Comparison of ENCODE assay signal across 29 cellular contexts in the genomic region with DNA sequence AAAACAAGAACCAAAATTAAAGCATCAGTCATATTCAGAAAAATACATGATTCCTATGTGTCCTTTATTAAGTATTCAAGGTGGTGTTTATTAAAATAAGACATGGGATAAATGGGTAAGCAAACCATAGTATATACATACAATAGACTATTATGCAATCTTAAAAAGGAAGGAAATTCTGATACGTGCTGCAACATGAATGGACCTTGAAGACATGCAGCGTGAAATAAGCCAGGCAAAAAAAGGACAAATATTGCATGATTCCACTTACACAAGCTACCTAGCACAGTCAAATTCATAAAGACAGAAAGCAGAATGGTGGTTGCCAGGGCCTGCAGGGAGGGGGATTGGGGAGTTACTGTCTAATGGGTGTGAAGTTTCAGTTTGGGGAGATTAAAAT.
"Had no signal": no experiment of that assay in that cellular context is flagged by ENCODE, and none has a peak within 500 bp of the region (broad histone marks: within the 10 kb centered on the region; RNA-seq: fewer than 3 reads in every experiment).

No MANE protein-coding gene starts in this region.

- H3K27me3 ChIP-seq: colonic mucosa, esophagus squamous epithelium, heart right ventricle, neural progenitor cell, right atrium auricular region, stomach, thyroid gland, vagina had no signal

- H3K4me2 ChIP-seq: neural progenitor cell, smooth muscle cell had no signal

- H3K9ac ChIP-seq: neural progenitor cell had no signal

- H2AFZ ChIP-seq: neural progenitor cell had no signal

- H3K4me1 ChIP-seq: colonic mucosa, heart right ventricle, neural progenitor cell, prostate gland, right atrium auricular region, stomach, thyroid gland, vagina had no signal

- DNase-seq: colonic mucosa; effector CD8-positive, alpha-beta T cell; endodermal cell; esophagus squamous epithelium; foreskin melanocyte; glutamatergic neuron; heart right ventricle; hippocampal formation; kidney; naive B cell; stimulated activated CD4-positive, alpha-beta T cell treated with anti-CD3 and anti-CD28 coated beads, Interleukin-12 subunit alpha, Interleukin-12 subunit beta, amount 100 ng/mL, for 4 hours; stimulated activated CD4-positive, alpha-beta T cell treated with anti-CD3 and anti-CD28 coated beads, Interleukin-1b, Interleukin-23, amount 100 ng/mL, for 48 hours; stimulated activated CD4-positive, alpha-beta T cell treated with anti-CD3 and anti-CD28 coated beads, Interleukin-4, amount 100 ng/mL, for 1 hour; stimulated activated CD8-positive, alpha-beta memory T cell treated with anti-CD3 and anti-CD28 coated beads, Interleukin-4, amount 100 ng/mL, for 48 hours; stimulated activated naive CD4-positive, alpha-beta T cell; stomach; thyroid gland; trophoblast cell had no signal

- FAIRE-seq: kidney had no signal

- ATAC-seq: heart right ventricle; left lobe of liver; natural killer cell treated with Interleukin-12 subunit alpha and Interleukin-12 subunit beta and Interleukin-15 and Interleukin-18, amount 100 ng/mL, for 72 hours; sciatic nerve had no signal

- H3K9me3 ChIP-seq: colonic mucosa, esophagus squamous epithelium, heart right ventricle, prostate gland, right atrium auricular region, stomach, thyroid gland, vagina had no signal

- H3K4me3 Mint-ChIP-seq: dendritic cell treated with granulocyte-macrophage colony-stimulating factor and Interleukin-4, amounts not matched to agents 40 ng/mL and 50 ng/mL, for 4 days; endodermal cell; memory B cell; naive B cell; natural killer cell treated with Interleukin-12 subunit alpha and Interleukin-12 subunit beta and Interleukin-15 and Interleukin-18, amount 100 ng/mL, for 72 hours; neural progenitor cell had no signal

- H3K27me3 Mint-ChIP-seq: dendritic cell treated with granulocyte-macrophage colony-stimulating factor and Interleukin-4, amounts not matched to agents 40 ng/mL and 50 ng/mL, for 4 days had no signal

- H3K27ac Mint-ChIP-seq: dendritic cell treated with granulocyte-macrophage colony-stimulating factor and Interleukin-4, amounts not matched to agents 40 ng/mL and 50 ng/mL, for 4 days; endodermal cell; memory B cell; naive B cell; natural killer cell treated with Interleukin-12 subunit alpha and Interleukin-12 subunit beta and Interleukin-15 and Interleukin-18, amount 100 ng/mL, for 72 hours; neural progenitor cell had no signal

- H3K4me3 ChIP-seq: colonic mucosa, esophagus squamous epithelium, heart right ventricle, lung, neural progenitor cell, prostate gland, right atrium auricular region, smooth muscle cell, stomach, thyroid gland, vagina had no signal

- H3K27ac ChIP-seq: colonic mucosa, esophagus squamous epithelium, heart right ventricle, neural progenitor cell, prostate gland, right atrium auricular region, stomach, thyroid gland, vagina had no signal

- H3K9me3 Mint-ChIP-seq: dendritic cell treated with granulocyte-macrophage colony-stimulating factor and Interleukin-4, amounts not matched to agents 40 ng/mL and 50 ng/mL, for 4 days; endodermal cell; memory B cell; natural killer cell treated with Interleukin-12 subunit alpha and Interleukin-12 subunit beta and Interleukin-15 and Interleukin-18, amount 100 ng/mL, for 72 hours; neural progenitor cell had no signal

- H3K4me1 Mint-ChIP-seq: endodermal cell, memory B cell, naive B cell, neural progenitor cell had no signal

- H3K36me3 Mint-ChIP-seq: memory B cell; naive B cell; natural killer cell treated with Interleukin-12 subunit alpha and Interleukin-12 subunit beta and Interleukin-15 and Interleukin-18, amount 100 ng/mL, for 72 hours; neural progenitor cell had no signal

- H3K36me3 ChIP-seq: colonic mucosa, esophagus squamous epithelium, heart right ventricle, neural progenitor cell, prostate gland, right atrium auricular region, stomach, thyroid gland, vagina had no signal
